In genomic region chr5:132771559-132771998, GRCh38 we compare ENCODE assay signal across 14 cellular contexts. TPM values are rescaled to one million over a fixed set of nuclear protein-coding genes. Genes with fewer than 3 reads are reported as not detected.
A peak's percentile ranks its signal among the peaks of the same experiment; 100 is the strongest.
DNase-seq lines count a peak whose midpoint lies in the region; ATAC-seq and TF ChIP-seq lines count a peak whose summit lies in the region.
"Had no signal": no experiment of that assay in that cellular context is flagged by ENCODE, and none has a peak within 500 bp of the region (broad histone marks: within the 10 kb centered on the region; RNA-seq: fewer than 3 reads in every experiment).

No MANE protein-coding gene starts in this region.

- no peak overlapping the region for H3K4me3 Mint-ChIP-seq in activated T-helper 2 cell treated with anti-CD3 and anti-CD28 coated beads, Interferon-gamma antibody, Interleukin-2, Interleukin-4, amounts not matched to agents 10 μg/mL and 5 μg/mL and 100 μg/mL, durations not matched to agents 14 hours and 24 hours and 36 hours (ENCODE audit: low read depth)
- H3K4me3 Mint-ChIP-seq: dendritic cell treated with granulocyte-macrophage colony-stimulating factor and Interleukin-4, amounts not matched to agents 40 ng/mL and 50 ng/mL, for 4 days; memory B cell had no signal

- TF ChIP-seq POLR2A in heart left ventricle (IDR thresholded peaks at IDR 0.05), result no peak

- H3K27ac ChIP-seq in heart left ventricle (peak overlapping the region in 11 of 12 donors; percentile 33 to 79 (median 65)), Karpas-422 (ENCODE audit: low read length) (no peak overlapping the region)
- H3K27ac ChIP-seq: KMS-11 had no signal

- no peaks in the 10 kb centered on the region for H3K27me3 ChIP-seq in heart left ventricle
- no peaks in the 10 kb centered on the region; the same call in 1 of the 2 replicates for H3K27me3 ChIP-seq in Karpas-422 (ENCODE audit: low read length)

- no peak overlapping the region for H3K27ac Mint-ChIP-seq in activated T-helper 2 cell treated with anti-CD3 and anti-CD28 coated beads, Interferon-gamma antibody, Interleukin-2, Interleukin-4, amounts not matched to agents 10 μg/mL and 5 μg/mL and 100 μg/mL, durations not matched to agents 14 hours and 24 hours and 36 hours
- H3K27ac Mint-ChIP-seq: dendritic cell treated with granulocyte-macrophage colony-stimulating factor and Interleukin-4, amounts not matched to agents 40 ng/mL and 50 ng/mL, for 4 days; memory B cell had no signal

- peak; percentile 33 to 71 (median 50) for ATAC-seq in heart left ventricle

- H3K4me3 ChIP-seq in astrocyte of the cerebellum (ENCODE audit: low read depth, low read length) (no peak overlapping the region), heart left ventricle (no peak overlapping the region), retinal pigment epithelial cell (ENCODE audit: low read length) (no peak overlapping the region), Karpas-422 (ENCODE audit: low read length) (no peak overlapping the region)

- H3K9me3 Mint-ChIP-seq in activated T-helper 2 cell treated with anti-CD3 and anti-CD28 coated beads, Interferon-gamma antibody, Interleukin-2, Interleukin-4, amounts not matched to agents 10 μg/mL and 5 μg/mL and 100 μg/mL, durations not matched to agents 14 hours and 24 hours and 36 hours, result no peaks in the 10 kb centered on the region
- H3K9me3 Mint-ChIP-seq: dendritic cell treated with granulocyte-macrophage colony-stimulating factor and Interleukin-4, amounts not matched to agents 40 ng/mL and 50 ng/mL, for 4 days; memory B cell had no signal

- no peak overlapping the region for H2AFZ ChIP-seq in Karpas-422 (ENCODE audit: low read length)

- H3K9me2 ChIP-seq in Karpas-422 (replicated peaks; ENCODE audit: insufficient read depth, low read length), result no peaks in the 10 kb centered on the region

- TF ChIP-seq CTCF in astrocyte of the cerebellum (IDR thresholded peaks at IDR 0.05; ENCODE audit: low read depth, low read length, missing control alignments), result no peak
- TF ChIP-seq CTCF in heart left ventricle (IDR thresholded peaks at IDR 0.05), result no peak
- no peak for TF ChIP-seq CTCF in retinal pigment epithelial cell (conservative IDR thresholded peaks at IDR 0.05; ENCODE audit: low read depth, low read length)

- 15 to 30% (median 25%) methylated on average over 5 to 8 of the region's 8 CpGs for WGBS in heart left ventricle, 4 donors

- H3K79me2 ChIP-seq in Karpas-422 (ENCODE audit: low read length), result no peaks in the 10 kb centered on the region

- peaks cover 2 to 93% (median 74%) of the 10 kb centered on the region in 12 donors for H3K4me1 ChIP-seq in heart left ventricle
- H3K4me1 ChIP-seq in Karpas-422 (ENCODE audit: low read length), result no peaks in the 10 kb centered on the region

- H3K36me3 ChIP-seq in heart left ventricle (no peaks in the 10 kb centered on the region), Karpas-422 (ENCODE audit: insufficient read depth, low read length) (no peaks in the 10 kb centered on the region)

- H3K36me3 Mint-ChIP-seq in activated T-helper 2 cell treated with anti-CD3 and anti-CD28 coated beads, Interferon-gamma antibody, Interleukin-2, Interleukin-4, amounts not matched to agents 10 μg/mL and 5 μg/mL and 100 μg/mL, durations not matched to agents 14 hours and 24 hours and 36 hours (ENCODE audit: low read depth), result no peaks in the 10 kb centered on the region
- H3K36me3 Mint-ChIP-seq: memory B cell had no signal

- in situ Hi-C loops in astrocyte of the cerebellum (cut with HindIII; ENCODE audit: low sequenced_read_pairs), result loop anchor here (5.0 kb wide), 1 partner anchor 51 kb away; no protein-coding TSS in a partner anchor

- intact Hi-C loops in heart left ventricle (cut with DNase I), result no loop called here
- intact Hi-C loops in activated T-helper 2 cell treated with anti-CD3 and anti-CD28 coated beads, Interferon-gamma antibody, Interleukin-2, Interleukin-4, amounts not matched to agents 10 μg/mL and 5 μg/mL and 100 μg/mL, durations not matched to agents 14 hours and 24 hours and 36 hours (cut with micrococcal nuclease), result no loop called here

- H3K9ac ChIP-seq in Karpas-422 (ENCODE audit: low read length), result no peak overlapping the region
- H3K9ac ChIP-seq: KMS-11 had no signal

- DNase-seq in EH (ENCODE audit: low read depth), result peak; percentile 97
- peak; percentile 67 for DNase-seq in astrocyte of the cerebellum (ENCODE audit: low read depth)
- peak in 4 of 5 donors; percentile 57 to 73 (median 65) for DNase-seq in heart left ventricle
- DNase-seq in retinal pigment epithelial cell (ENCODE audit: low read depth), result peak; percentile 96
- no peak for DNase-seq in stimulated activated CD4-positive, alpha-beta T cell treated with anti-CD3 and anti-CD28 coated beads, Interleukin-4, amount 100 ng/mL, for 4 hours
- DNase-seq in NCI-H345 (lab: John Stamatoyannopoulos, UW), result no peak
- DNase-seq in activated T-helper 2 cell treated with anti-CD3 and anti-CD28 coated beads, Interferon-gamma antibody, Interleukin-2, Interleukin-4, amounts not matched to agents 10 μg/mL and 5 μg/mL and 100 μg/mL, durations not matched to agents 14 hours and 24 hours and 36 hours (ENCODE audit: low spot score), result no peak
- DNase-seq in Karpas-422, result no peak
- DNase-seq: activated CD4-positive, alpha-beta T cell treated with anti-CD3 and anti-CD28 coated beads for 1 hour; COR-L47; stimulated activated CD4-positive, alpha-beta T cell treated with anti-CD3 and anti-CD28 coated beads, Interleukin-1b, Interleukin-23, amount 100 ng/mL, for 48 hours had no signal

- no peaks in the 10 kb centered on the region for H4K20me1 ChIP-seq in Karpas-422 (ENCODE audit: insufficient read depth, low read depth, low read length)

- H3K9me3 ChIP-seq in heart left ventricle, result no peaks in the 10 kb centered on the region
- H3K9me3 ChIP-seq in Karpas-422 (ENCODE audit: low read length), result no peaks in the 10 kb centered on the region

- no peak overlapping the region for H3K4me2 ChIP-seq in Karpas-422 (ENCODE audit: low read depth, low read length, poor library complexity, severe bottlenecking)
- H3K4me2 ChIP-seq: KMS-11 had no signal

- H3K4me1 Mint-ChIP-seq in activated T-helper 2 cell treated with anti-CD3 and anti-CD28 coated beads, Interferon-gamma antibody, Interleukin-2, Interleukin-4, amounts not matched to agents 10 μg/mL and 5 μg/mL and 100 μg/mL, durations not matched to agents 14 hours and 24 hours and 36 hours (ENCODE audit: low read depth), result peaks cover 4% of the 10 kb centered on the region
- H3K4me1 Mint-ChIP-seq: memory B cell had no signal

- peaks cover 22% of the 10 kb centered on the region for H3K27me3 Mint-ChIP-seq in activated T-helper 2 cell treated with anti-CD3 and anti-CD28 coated beads, Interferon-gamma antibody, Interleukin-2, Interleukin-4, amounts not matched to agents 10 μg/mL and 5 μg/mL and 100 μg/mL, durations not matched to agents 14 hours and 24 hours and 36 hours (ENCODE audit: low read depth)
- H3K27me3 Mint-ChIP-seq: memory B cell had no signal

RNA-seq across cellular contexts. Expression of gene SEPTIN8, which starts 5.5 kb away (rescaled TPM):
- total RNA-seq in heart left ventricle, result 10 to 100 TPM; 24.5 to 47.6 (median 33.8) TPM
- 10 to 100 TPM; 11.0 to 19.2 TPM for polyA plus RNA-seq in heart left ventricle
- 34.9 and 35.9 TPM in 2 replicates for total RNA-seq in activated T-helper 2 cell treated with anti-CD3 and anti-CD28 coated beads, Interferon-gamma antibody, Interleukin-2, Interleukin-4, amounts not matched to agents 10 μg/mL and 5 μg/mL and 100 μg/mL, durations not matched to agents 14 hours and 24 hours and 36 hours
- total RNA-seq in Karpas-422 (2014; rRNA removed; shearing (Covaris generic); ENCODE audit: low replicate concordance), result 4.1 and 7.0 TPM in 2 replicates

RNA-seq across cellular contexts. Expression of gene CCNI2, which starts 24.4 kb away (rescaled TPM):
- under 1 TPM in 1 of 9 donors, not detected in 8; 0.20 TPM for total RNA-seq in heart left ventricle
- polyA plus RNA-seq in heart left ventricle, result under 1 TPM; 0.11 to 0.50 TPM
- 7.6 and 7.7 TPM in 2 replicates for total RNA-seq in activated T-helper 2 cell treated with anti-CD3 and anti-CD28 coated beads, Interferon-gamma antibody, Interleukin-2, Interleukin-4, amounts not matched to agents 10 μg/mL and 5 μg/mL and 100 μg/mL, durations not matched to agents 14 hours and 24 hours and 36 hours
- 0.15 TPM in 1 of 2 replicates, not detected in the other for total RNA-seq in Karpas-422 (2014; rRNA removed; shearing (Covaris generic); ENCODE audit: low replicate concordance)

RNA-seq across cellular contexts. Expression of gene KIF3A, which starts 34.2 kb away (rescaled TPM):
- total RNA-seq in heart left ventricle, result 10 to 100 TPM in 6 of 9 donors, 1 to 10 TPM in 3; 5.8 to 19.3 (median 11.2) TPM
- 1 to 10 TPM; 6.0 to 8.5 TPM for polyA plus RNA-seq in heart left ventricle
- 40.7 and 41.4 TPM in 2 replicates for total RNA-seq in activated T-helper 2 cell treated with anti-CD3 and anti-CD28 coated beads, Interferon-gamma antibody, Interleukin-2, Interleukin-4, amounts not matched to agents 10 μg/mL and 5 μg/mL and 100 μg/mL, durations not matched to agents 14 hours and 24 hours and 36 hours
- total RNA-seq in Karpas-422 (2014; rRNA removed; shearing (Covaris generic); ENCODE audit: low replicate concordance), result 17.6 and 23.1 TPM in 2 replicates

RNA-seq across cellular contexts. Expression of gene SOWAHA, which starts 41.5 kb away (rescaled TPM):
- under 1 TPM in 3 of 9 donors, not detected in 6; 0.24 to 0.50 (median 0.38) TPM for total RNA-seq in heart left ventricle
- polyA plus RNA-seq in heart left ventricle, result under 1 TPM; 0.03 to 0.08 TPM
- total RNA-seq in activated T-helper 2 cell treated with anti-CD3 and anti-CD28 coated beads, Interferon-gamma antibody, Interleukin-2, Interleukin-4, amounts not matched to agents 10 μg/mL and 5 μg/mL and 100 μg/mL, durations not matched to agents 14 hours and 24 hours and 36 hours, result 0.28 and 0.32 TPM in 2 replicates
- total RNA-seq in Karpas-422 (2014; rRNA removed; shearing (Covaris generic); ENCODE audit: low replicate concordance), result not detected in 2 replicates

RNA-seq across cellular contexts. Expression of gene SHROOM1, which starts 58.9 kb away (rescaled TPM):
- total RNA-seq in heart left ventricle, result 1 to 10 TPM; 2.9 to 6.8 (median 4.7) TPM
- polyA plus RNA-seq in heart left ventricle, result 1 to 10 TPM; 2.0 to 4.8 TPM
- 7.7 and 9.3 TPM in 2 replicates for total RNA-seq in activated T-helper 2 cell treated with anti-CD3 and anti-CD28 coated beads, Interferon-gamma antibody, Interleukin-2, Interleukin-4, amounts not matched to agents 10 μg/mL and 5 μg/mL and 100 μg/mL, durations not matched to agents 14 hours and 24 hours and 36 hours
- total RNA-seq in Karpas-422 (2014; rRNA removed; shearing (Covaris generic); ENCODE audit: low replicate concordance), result 1.6 and 1.8 TPM in 2 replicates

Comparison
In these comparisons a context has a peak if more than half of its experiments do, and no peak if none do; other contexts are left out.
1. DNase-seq: peak in EH (single experiment), astrocyte of the cerebellum (single experiment), heart left ventricle (4 of 5) and retinal pigment epithelial cell (single experiment); none in stimulated activated CD4-positive, alpha-beta T cell treated with anti-CD3 and anti-CD28 coated beads, Interleukin-4, amount 100 ng/mL, for 4 hours (0 of 2), NCI-H345 (single experiment), activated T-helper 2 cell treated with anti-CD3 and anti-CD28 coated beads, Interferon-gamma antibody, Interleukin-2, Interleukin-4, amounts not matched to agents 10 μg/mL and 5 μg/mL and 100 μg/mL, durations not matched to agents 14 hours and 24 hours and 36 hours (single experiment) and Karpas-422 (single experiment).